In the genomic region with DNA sequence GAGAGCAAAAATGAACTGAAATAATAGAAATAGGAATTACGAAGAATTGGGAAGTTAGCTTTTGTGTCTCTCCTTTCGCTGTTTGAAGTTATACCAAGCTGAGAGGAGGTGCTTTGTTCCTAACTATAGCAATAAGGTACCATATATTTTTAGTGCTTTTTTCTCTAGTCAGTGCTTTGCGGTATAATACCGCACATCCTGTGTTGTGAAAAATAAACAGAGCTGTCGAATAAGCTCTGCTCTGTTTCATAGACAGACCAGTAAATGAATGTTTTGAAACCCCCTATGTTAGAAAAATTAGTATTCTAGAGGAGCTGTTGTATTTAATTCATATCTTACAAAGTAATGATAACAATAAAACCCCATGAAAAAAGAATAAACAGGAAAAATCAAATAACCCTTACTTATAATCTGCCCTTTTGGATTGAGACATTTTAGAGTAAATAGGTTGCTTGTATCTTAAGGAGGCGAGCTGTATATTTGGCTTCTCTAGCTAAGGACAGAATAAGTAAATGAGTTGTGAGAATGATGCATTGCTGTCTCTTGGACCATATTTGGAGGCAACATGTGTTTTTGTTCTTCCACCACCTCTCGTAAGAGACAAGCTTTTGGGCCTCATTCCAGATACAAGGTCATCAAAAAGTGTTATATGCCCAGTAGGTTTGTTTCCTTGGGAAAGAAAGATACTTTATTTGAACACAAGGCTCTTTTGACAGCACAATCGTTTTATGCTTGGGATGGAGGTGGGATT, we compare ENCODE assay signal across 1 cellular context.
TF ChIP-seq lines count a peak whose summit lies in the region.

No MANE protein-coding gene starts in this region.

TF ChIP-seq in GM23338, 12 proteins besides CTCF, POLR2A, EP300 and RAD21 (continued from another document):
- TF ChIP-seq, protein P1, sequence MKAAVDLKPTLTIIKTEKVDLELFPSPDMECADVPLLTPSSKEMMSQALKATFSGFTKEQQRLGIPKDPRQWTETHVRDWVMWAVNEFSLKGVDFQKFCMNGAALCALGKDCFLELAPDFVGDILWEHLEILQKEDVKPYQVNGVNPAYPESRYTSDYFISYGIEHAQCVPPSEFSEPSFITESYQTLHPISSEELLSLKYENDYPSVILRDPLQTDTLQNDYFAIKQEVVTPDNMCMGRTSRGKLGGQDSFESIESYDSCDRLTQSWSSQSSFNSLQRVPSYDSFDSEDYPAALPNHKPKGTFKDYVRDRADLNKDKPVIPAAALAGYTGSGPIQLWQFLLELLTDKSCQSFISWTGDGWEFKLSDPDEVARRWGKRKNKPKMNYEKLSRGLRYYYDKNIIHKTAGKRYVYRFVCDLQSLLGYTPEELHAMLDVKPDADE (IDR thresholded peaks at IDR 0.05), result no peak
- TF ChIP-seq, protein P2, sequence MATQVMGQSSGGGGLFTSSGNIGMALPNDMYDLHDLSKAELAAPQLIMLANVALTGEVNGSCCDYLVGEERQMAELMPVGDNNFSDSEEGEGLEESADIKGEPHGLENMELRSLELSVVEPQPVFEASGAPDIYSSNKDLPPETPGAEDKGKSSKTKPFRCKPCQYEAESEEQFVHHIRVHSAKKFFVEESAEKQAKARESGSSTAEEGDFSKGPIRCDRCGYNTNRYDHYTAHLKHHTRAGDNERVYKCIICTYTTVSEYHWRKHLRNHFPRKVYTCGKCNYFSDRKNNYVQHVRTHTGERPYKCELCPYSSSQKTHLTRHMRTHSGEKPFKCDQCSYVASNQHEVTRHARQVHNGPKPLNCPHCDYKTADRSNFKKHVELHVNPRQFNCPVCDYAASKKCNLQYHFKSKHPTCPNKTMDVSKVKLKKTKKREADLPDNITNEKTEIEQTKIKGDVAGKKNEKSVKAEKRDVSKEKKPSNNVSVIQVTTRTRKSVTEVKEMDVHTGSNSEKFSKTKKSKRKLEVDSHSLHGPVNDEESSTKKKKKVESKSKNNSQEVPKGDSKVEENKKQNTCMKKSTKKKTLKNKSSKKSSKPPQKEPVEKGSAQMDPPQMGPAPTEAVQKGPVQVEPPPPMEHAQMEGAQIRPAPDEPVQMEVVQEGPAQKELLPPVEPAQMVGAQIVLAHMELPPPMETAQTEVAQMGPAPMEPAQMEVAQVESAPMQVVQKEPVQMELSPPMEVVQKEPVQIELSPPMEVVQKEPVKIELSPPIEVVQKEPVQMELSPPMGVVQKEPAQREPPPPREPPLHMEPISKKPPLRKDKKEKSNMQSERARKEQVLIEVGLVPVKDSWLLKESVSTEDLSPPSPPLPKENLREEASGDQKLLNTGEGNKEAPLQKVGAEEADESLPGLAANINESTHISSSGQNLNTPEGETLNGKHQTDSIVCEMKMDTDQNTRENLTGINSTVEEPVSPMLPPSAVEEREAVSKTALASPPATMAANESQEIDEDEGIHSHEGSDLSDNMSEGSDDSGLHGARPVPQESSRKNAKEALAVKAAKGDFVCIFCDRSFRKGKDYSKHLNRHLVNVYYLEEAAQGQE (IDR thresholded peaks at IDR 0.05; ENCODE audit: unreplicated experiment), result no peak
- no peak for TF ChIP-seq ZNF331 (CRISPR knock-in tag; IDR thresholded peaks at IDR 0.05; ENCODE audit: low read depth)
- no peak for TF ChIP-seq EZH2phosphoT487 (IDR thresholded peaks at IDR 0.05; ENCODE audit: unreplicated experiment)
- TF ChIP-seq NANOG (IDR thresholded peaks at IDR 0.05; ENCODE audit: borderline replicate concordance), result no peak
- no peak for TF ChIP-seq STAT1 (IDR thresholded peaks at IDR 0.05; ENCODE audit: unreplicated experiment)
- TF ChIP-seq POLR2AphosphoS5 (IDR thresholded peaks at IDR 0.05; ENCODE audit: low read depth), result no peak
